In genomic region chr2:170531876-170532275, GRCh38 we compare ENCODE assay signal across 23 cellular contexts.
"Had no signal": no experiment of that assay in that cellular context is flagged by ENCODE, and none has a peak within 500 bp of the region (broad histone marks: within the 10 kb centered on the region; RNA-seq: fewer than 3 reads in every experiment).

No MANE protein-coding gene starts in this region.

- H3K36me3 ChIP-seq: SJSA1 had no signal

- ATAC-seq: K562 had no signal

- DNase-seq: Kasumi-1, MM.1S, NCI-H1092 treated with DMSO at 0.1 percent for 48 hours, NCI-H1436, NCI-H2029, NCI-H2081 treated with DMSO at 0.1 percent for 48 hours, NCI-H2171, NCI-H226, NCI-H446, NCI-H510A, NCI-H524 treated with DMSO at 0.1 percent for 48 hours, NCI-H69, NCI-H774, Right ventricle myocardium superior, RPMI8226, SIG-M5 had no signal

- H3K9ac ChIP-seq: KMS-11 had no signal

- H3K4me2 ChIP-seq: KMS-11 had no signal

- H3K27ac ChIP-seq: HL-60, KMS-11, SJSA1, SK-N-MC had no signal

- FAIRE-seq: HTR-8/SVneo, K562, RCC 7860 had no signal

- H3K27me3 ChIP-seq: SJSA1 had no signal

- H3K9me3 ChIP-seq: SJSA1 had no signal

- H3K4me3 ChIP-seq: K562, SJSA1, SK-N-MC had no signal
